Comparison of ENCODE assay signal across 32 cellular contexts in genomic region chr2:101147971-101148370, GRCh38. TPM values are rescaled to one million over a fixed set of nuclear protein-coding genes. Genes with fewer than 3 reads are reported as not detected.
A peak's percentile ranks its signal among the peaks of the same experiment; 100 is the strongest.
DNase-seq lines count a peak whose midpoint lies in the region; ATAC-seq and TF ChIP-seq lines count a peak whose summit lies in the region.
"Had no signal": no experiment of that assay in that cellular context is flagged by ENCODE, and none has a peak within 500 bp of the region (broad histone marks: within the 10 kb centered on the region; RNA-seq: fewer than 3 reads in every experiment).

No MANE protein-coding gene starts in this region.

- intact Hi-C loops in right cardiac atrium (cut with DNase I): loop anchor here in 1 of 4 donors (5.0 kb wide), 1 partner anchor 36 kb away; no protein-coding TSS in a partner anchor
- intact Hi-C loops in heart left ventricle (cut with DNase I): loop anchor here in 3 of 10 donors (1.0 to 5.0 kb wide), 4 partner anchors 21 to 86 kb away; no protein-coding TSS in a partner anchor

- H3K27ac ChIP-seq in right cardiac atrium (ENCODE audit: low read length) (peak overlapping the region; percentile 9), heart left ventricle (peak overlapping the region in 2 of 12 donors; percentile 13 to 19)
- H3K27ac ChIP-seq: neutrophil, Peyer's patch, sigmoid colon had no signal

- H3K4me1 Mint-ChIP-seq in WTC11: peaks cover 77% of the 10 kb centered on the region
- peaks cover 20 to 31% (median 26%) of the 10 kb centered on the region in 3 donors for H3K4me1 Mint-ChIP-seq in naive B cell
- H3K4me1 Mint-ChIP-seq in type B pancreatic cell (ENCODE audit: unreplicated experiment): peaks cover 43% of the 10 kb centered on the region

- H3K27me3 ChIP-seq in right cardiac atrium (ENCODE audit: control insufficient read depth, insufficient read depth) (no peaks in the 10 kb centered on the region), heart left ventricle (no peaks in the 10 kb centered on the region)
- H3K27me3 ChIP-seq: Peyer's patch, sigmoid colon had no signal

- no peak for ATAC-seq in right cardiac atrium
- no peak for ATAC-seq in heart left ventricle
- ATAC-seq in WTC11: no peak
- no peak for ATAC-seq in naive B cell (ENCODE audit: low read depth in 2 of 2)
- ATAC-seq: K562, left cardiac atrium had no signal

- H3K9me3 ChIP-seq in right cardiac atrium (ENCODE audit: control insufficient read depth, low read length) (no peaks in the 10 kb centered on the region), heart left ventricle (no peaks in the 10 kb centered on the region)
- H3K9me3 ChIP-seq: neutrophil, Peyer's patch, sigmoid colon had no signal

- peaks cover 9% of the 10 kb centered on the region for H3K27me3 Mint-ChIP-seq in WTC11 (ENCODE audit: low read depth)
- peaks cover 32 to 60% (median 59%) of the 10 kb centered on the region in 3 donors for H3K27me3 Mint-ChIP-seq in naive B cell
- peaks cover 17% of the 10 kb centered on the region for H3K27me3 Mint-ChIP-seq in type B pancreatic cell

- H3K36me3 Mint-ChIP-seq in WTC11: peaks cover 8% of the 10 kb centered on the region
- no peaks in the 10 kb centered on the region for H3K36me3 Mint-ChIP-seq in naive B cell
- H3K36me3 Mint-ChIP-seq in type B pancreatic cell: no peaks in the 10 kb centered on the region
- H3K36me3 Mint-ChIP-seq: activated CD4-positive, alpha-beta memory T cell treated with anti-CD3 and anti-CD28 coated beads for 36 hours; memory B cell had no signal

- TF ChIP-seq POLR2A in heart left ventricle (IDR thresholded peaks at IDR 0.05): no peak

- H3K4me3 ChIP-seq in right cardiac atrium (ENCODE audit: low read length): no peak overlapping the region
- H3K4me3 ChIP-seq in heart left ventricle: no peak overlapping the region
- H3K4me3 ChIP-seq: K562, sigmoid colon had no signal

- H3K27ac Mint-ChIP-seq in WTC11: 0 out of 2 replicates have a peak overlapping the region, but pooled peaks have one; percentile 25
- no peak overlapping the region for H3K27ac Mint-ChIP-seq in naive B cell
- H3K27ac Mint-ChIP-seq in type B pancreatic cell: no peak overlapping the region
- H3K27ac Mint-ChIP-seq: activated CD4-positive, alpha-beta memory T cell treated with anti-CD3 and anti-CD28 coated beads for 36 hours; B cell; CD8-positive, alpha-beta memory T cell; memory B cell had no signal

- no peaks in the 10 kb centered on the region for H3K9me3 Mint-ChIP-seq in WTC11
- no peaks in the 10 kb centered on the region for H3K9me3 Mint-ChIP-seq in naive B cell
- no peaks in the 10 kb centered on the region for H3K9me3 Mint-ChIP-seq in type B pancreatic cell
- H3K9me3 Mint-ChIP-seq: activated CD4-positive, alpha-beta memory T cell treated with anti-CD3 and anti-CD28 coated beads for 36 hours; CD8-positive, alpha-beta memory T cell; memory B cell had no signal

- no peak for TF ChIP-seq CTCF in heart left ventricle (IDR thresholded peaks at IDR 0.05)
- TF ChIP-seq CTCF in WTC11 (IDR thresholded peaks at IDR 0.05): no peak
- no peak for TF ChIP-seq CTCF in type B pancreatic cell (conservative IDR thresholded peaks at IDR 0.05)

- 54% methylated on average over 2 of the region's 2 CpGs for WGBS in right cardiac atrium
- WGBS in heart left ventricle, 4 donors: 56 to 83% (median 64%) methylated on average over 2 of the region's 2 CpGs

- DNase-seq in right cardiac atrium (no peak), heart left ventricle (no peak), WTC11 (ENCODE audit: low spot score) (no peak), naive B cell (no peak), type B pancreatic cell (ENCODE audit: extremely low spot score, unreplicated experiment) (no peak), NCI-H1105 (lab: John Stamatoyannopoulos, UW) (no peak), COLO829 (ENCODE audit: low spot score) (no peak)
- DNase-seq in effector CD4-positive, alpha-beta T cell: no peak
- DNase-seq: activated CD4-positive, alpha-beta memory T cell treated with anti-CD3 and anti-CD28 coated beads for 36 hours; activated CD4-positive, CD25-positive, alpha-beta regulatory T cell treated with anti-CD3 and anti-CD28 coated beads, Interleukin-2, amount 50 U/mL, for 72 hours; activated naive CD4-positive, alpha-beta T cell treated with Interleukin-2 at 50 U/mL for 16 hours; CD8-positive, alpha-beta memory T cell; central memory CD4-positive, alpha-beta T cell; cortex of kidney; DMS53; foreskin melanocyte; H7; hippocampal formation; left cardiac atrium; NCI-H1105 treated with DMSO at 0.1 percent for 48 hours; NCI-H1930; NCI-H524; Peyer's patch; posterior cingulate gyrus; SHP77; sigmoid colon; stimulated activated CD4-positive, alpha-beta T cell treated with anti-CD3 and anti-CD28 coated beads, Interleukin-4, amount 100 ng/mL, for 24 hours; T-helper 2 cell had no signal

- POLR2A ChIA-PET in WTC11 (lab: Charles Lee): no interaction called here

- H3K4me3 Mint-ChIP-seq in WTC11 (peak overlapping the region; percentile 8; the same call in 1 of the 2 replicates), naive B cell (peak overlapping the region in 5 of 8 donors; percentile 7 to 74 (median 40)), type B pancreatic cell (peak overlapping the region; percentile 87)
- H3K4me3 Mint-ChIP-seq: activated CD4-positive, alpha-beta memory T cell treated with anti-CD3 and anti-CD28 coated beads for 36 hours; memory B cell had no signal

- H3K4me1 ChIP-seq in right cardiac atrium (ENCODE audit: control insufficient read depth, insufficient read depth, low read length) (peaks cover 17% of the 10 kb centered on the region), heart left ventricle (peaks cover 3 to 82% (median 54%) of the 10 kb centered on the region in 12 donors)

- CTCF ChIA-PET in WTC11 (lab: Charles Lee): interaction anchor here (0.6 to 2.4 kb wide), 7 partner anchors 9 to 110 kb away, joined by 3 to 17 read pairs (median 3); no protein-coding TSS in a partner anchor

- H3K36me3 ChIP-seq in heart left ventricle: no peaks in the 10 kb centered on the region
- H3K36me3 ChIP-seq: neutrophil, Peyer's patch, sigmoid colon had no signal

TF ChIP-seq in WTC11, 78 proteins besides CTCF, POLR2A, EP300 and RAD21 (continues in another document):
- TF ChIP-seq PRRX2 (CRISPR knock-in tag; IDR thresholded peaks at IDR 0.05) (no peak), E2F4 (CRISPR knock-in tag; IDR thresholded peaks at IDR 0.05; ENCODE audit: borderline replicate concordance, low read depth) (no peak), TCF7 (CRISPR knock-in tag; IDR thresholded peaks at IDR 0.05; ENCODE audit: low read depth) (no peak), KAT7 (CRISPR knock-in tag; IDR thresholded peaks at IDR 0.05; ENCODE audit: borderline replicate concordance) (no peak)
- TF ChIP-seq, protein P1, sequence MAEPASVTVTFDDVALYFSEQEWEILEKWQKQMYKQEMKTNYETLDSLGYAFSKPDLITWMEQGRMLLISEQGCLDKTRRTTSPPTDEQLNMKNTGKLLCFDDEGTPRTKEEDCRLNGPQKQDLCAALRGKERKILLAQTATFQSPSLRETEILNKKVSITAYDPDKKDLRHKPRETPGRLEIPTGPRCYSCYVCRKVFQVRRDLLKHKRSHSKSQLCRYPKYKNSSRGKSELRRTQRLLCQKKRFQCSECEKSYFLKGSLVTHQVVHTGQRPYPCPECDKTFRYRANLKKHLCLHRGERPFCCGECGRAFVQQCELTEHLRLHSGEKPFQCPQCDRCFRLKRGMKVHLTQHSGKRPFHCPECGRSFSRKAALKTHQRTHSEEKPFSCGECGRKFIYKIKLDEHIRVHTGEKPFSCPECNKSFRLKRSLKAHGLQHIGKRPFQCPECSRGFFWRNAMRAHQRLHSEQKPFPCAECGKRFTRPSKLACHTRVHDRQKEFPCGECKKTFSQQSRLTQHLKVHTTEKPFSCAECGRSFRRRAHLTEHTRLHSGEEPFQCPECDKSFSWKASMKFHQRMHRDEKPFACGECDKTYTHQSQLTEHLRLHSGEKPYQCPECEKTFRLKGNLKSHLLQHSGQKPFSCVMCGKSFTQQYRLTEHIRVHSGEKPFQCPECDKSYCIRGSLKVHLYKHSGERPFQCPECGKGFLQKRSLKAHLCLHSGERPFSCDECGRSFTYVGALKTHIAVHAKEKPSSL (CRISPR knock-in tag; conservative IDR thresholded peaks at IDR 0.05): no peak

RNA-seq across cellular contexts. Expression of gene TBC1D8, which starts 3.2 kb away (rescaled TPM):
- 10 to 100 TPM; 42.3 to 79.5 (median 52.2) TPM for total RNA-seq in right cardiac atrium
- polyA plus RNA-seq in right cardiac atrium: 36.4 TPM
- total RNA-seq in heart left ventricle: 10 to 100 TPM; 36.9 to 61.7 (median 53.3) TPM
- 10 to 100 TPM; 30.1 to 35.8 TPM for polyA plus RNA-seq in heart left ventricle
- total RNA-seq in WTC11 (2021): 30.3 to 51.7 TPM (median 32.0 TPM) in 3 replicates
- under 1 TPM in 5 of 6 donors, not detected in 1; 0.19 to 0.72 (median 0.23) TPM for polyA plus RNA-seq in naive B cell (ENCODE audit: low read depth in 6 of 6)
- total RNA-seq in type B pancreatic cell (ENCODE audit: low replicate concordance): 16.1 and 20.1 TPM in 2 replicates

Comparison
In these comparisons a context has a peak if more than half of its experiments do, and no peak if none do; other contexts are left out.
1. H3K4me3 Mint-ChIP-seq: peak in every context shown above with its lines; median percentile 87 in type B pancreatic cell; 40 in naive B cell; 8 in WTC11.